ENCODE assay signal across 1 cellular context in genomic region chr18:37334494-37335125, GRCh38.
TF ChIP-seq lines count a peak whose summit lies in the region.

No MANE protein-coding gene starts in this region.

TF ChIP-seq in H1, 55 proteins besides CTCF, POLR2A, EP300 and RAD21 (continued from another document):
- TF ChIP-seq CHD7 (IDR thresholded peaks at IDR 0.05; ENCODE audit: insufficient replicate concordance, low read length) = no peak
- TF ChIP-seq CHD2 (IDR thresholded peaks at IDR 0.05; ENCODE audit: low read length) = no peak
- TF ChIP-seq ATF2 (IDR thresholded peaks at IDR 0.05; ENCODE audit: low read length) = no peak
- TF ChIP-seq TAF7 (optimal IDR thresholded peaks at IDR 0.05; ENCODE audit: borderline replicate concordance, low read depth, low read length) = no peak
